In genomic region chr2:63975437-63976124, GRCh38 we compare ENCODE assay signal across 1 cellular context.
TF ChIP-seq lines count a peak whose summit lies in the region.

No MANE protein-coding gene starts in this region.

TF ChIP-seq in K562, 482 proteins besides CTCF, POLR2A, EP300 and RAD21 (continued from another document):
- 0 out of 2 replicates have a peak, but pooled peaks have one; percentile 46 for TF ChIP-seq ZBTB5 (IDR thresholded peaks at IDR 0.05)
- no peak for TF ChIP-seq ZKSCAN1 (IDR thresholded peaks at IDR 0.05; ENCODE audit: low read depth, low read length)
- TF ChIP-seq PPARD (CRISPR knock-in tag; IDR thresholded peaks at IDR 0.05): no peak
- TF ChIP-seq ZNF318 (IDR thresholded peaks at IDR 0.05; ENCODE audit: borderline replicate concordance in 1 of 2, low read depth in 1 of 2): no peak
- TF ChIP-seq SNRNP70 (optimal IDR thresholded peaks at IDR 0.05; ENCODE audit: low read depth, low read length): no peak
- TF ChIP-seq, protein P1, sequence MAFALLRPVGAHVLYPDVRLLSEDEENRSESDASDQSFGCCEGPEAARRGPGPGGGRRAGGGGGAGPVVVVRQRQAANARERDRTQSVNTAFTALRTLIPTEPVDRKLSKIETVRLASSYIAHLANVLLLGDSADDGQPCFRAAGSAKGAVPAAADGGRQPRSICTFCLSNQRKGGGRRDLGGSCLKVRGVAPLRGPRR (CRISPR knock-in tag; IDR thresholded peaks at IDR 0.05): no peak
- TF ChIP-seq, protein P2, sequence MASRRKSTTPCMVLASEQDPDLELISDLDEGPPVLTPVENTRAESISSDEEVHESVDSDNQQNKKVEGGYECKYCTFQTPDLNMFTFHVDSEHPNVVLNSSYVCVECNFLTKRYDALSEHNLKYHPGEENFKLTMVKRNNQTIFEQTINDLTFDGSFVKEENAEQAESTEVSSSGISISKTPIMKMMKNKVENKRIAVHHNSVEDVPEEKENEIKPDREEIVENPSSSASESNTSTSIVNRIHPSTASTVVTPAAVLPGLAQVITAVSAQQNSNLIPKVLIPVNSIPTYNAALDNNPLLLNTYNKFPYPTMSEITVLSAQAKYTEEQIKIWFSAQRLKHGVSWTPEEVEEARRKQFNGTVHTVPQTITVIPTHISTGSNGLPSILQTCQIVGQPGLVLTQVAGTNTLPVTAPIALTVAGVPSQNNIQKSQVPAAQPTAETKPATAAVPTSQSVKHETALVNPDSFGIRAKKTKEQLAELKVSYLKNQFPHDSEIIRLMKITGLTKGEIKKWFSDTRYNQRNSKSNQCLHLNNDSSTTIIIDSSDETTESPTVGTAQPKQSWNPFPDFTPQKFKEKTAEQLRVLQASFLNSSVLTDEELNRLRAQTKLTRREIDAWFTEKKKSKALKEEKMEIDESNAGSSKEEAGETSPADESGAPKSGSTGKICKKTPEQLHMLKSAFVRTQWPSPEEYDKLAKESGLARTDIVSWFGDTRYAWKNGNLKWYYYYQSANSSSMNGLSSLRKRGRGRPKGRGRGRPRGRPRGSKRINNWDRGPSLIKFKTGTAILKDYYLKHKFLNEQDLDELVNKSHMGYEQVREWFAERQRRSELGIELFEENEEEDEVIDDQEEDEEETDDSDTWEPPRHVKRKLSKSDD (conservative IDR thresholded peaks at IDR 0.05; ENCODE audit: low read length): no peak
- TF ChIP-seq NR2C2 (CRISPR knock-in tag; IDR thresholded peaks at IDR 0.05): no peak
- no peak for TF ChIP-seq NR2C2 (tag; IDR thresholded peaks at IDR 0.05)
- TF ChIP-seq SAFB (IDR thresholded peaks at IDR 0.05; ENCODE audit: borderline replicate concordance, low read depth, low read length): no peak
TF ChIP-seq in K562: peak in this region for 7.
